In the genomic region with DNA sequence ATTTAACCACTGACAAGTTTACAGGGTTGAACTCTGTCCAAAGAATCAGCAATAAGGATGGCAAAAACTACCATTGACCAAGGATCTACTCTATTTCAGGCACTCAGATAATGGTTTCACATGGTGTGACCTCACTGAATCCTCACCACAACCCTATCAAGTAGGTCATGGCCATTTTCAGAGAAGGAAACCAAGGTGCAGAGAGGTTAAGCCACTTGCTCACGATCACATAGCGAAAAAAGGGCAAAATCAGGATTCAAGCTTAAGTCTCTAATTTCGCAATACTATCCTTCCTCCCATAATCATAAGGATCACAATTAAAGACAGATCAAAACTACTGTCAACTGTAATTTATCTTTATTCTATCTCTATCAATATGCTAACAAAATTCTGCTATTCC, we compare ENCODE assay signal across 25 cellular contexts.
DNase-seq lines count a peak whose midpoint lies in the region; ATAC-seq and TF ChIP-seq lines count a peak whose summit lies in the region.
"Had no signal": no experiment of that assay in that cellular context is flagged by ENCODE, and none has a peak within 500 bp of the region (broad histone marks: within the 10 kb centered on the region; RNA-seq: fewer than 3 reads in every experiment).

No MANE protein-coding gene starts in this region.

- peaks cover 6% of the 10 kb centered on the region for H3K36me3 Mint-ChIP-seq in activated CD4-positive, alpha-beta T cell treated with anti-CD3 and anti-CD28 coated beads, Interleukin-2, amount 10 ng/mL, durations not matched to agents 24 days and 14 days (ENCODE audit: low read depth)
- no peaks in the 10 kb centered on the region for H3K36me3 Mint-ChIP-seq in effector memory CD8-positive, alpha-beta T cell (ENCODE audit: insufficient read depth)
- H3K36me3 Mint-ChIP-seq in progenitor cell of endocrine pancreas (ENCODE audit: insufficient read depth) = no peaks in the 10 kb centered on the region
- H3K36me3 Mint-ChIP-seq: IgD-negative memory B cell had no signal

- H3K9ac ChIP-seq in BLaER1 treated with 17β-estradiol and CSF1 and Interleukin-3, amounts not matched to agents 10 nM and 100 nM = peak overlapping the region in 6 of 11 experiments; percentile 57 to 89 (median 79); a peak in 11 of 22 replicates
- H3K9ac ChIP-seq in Karpas-422 (ENCODE audit: low read length) = no peak overlapping the region
- H3K9ac ChIP-seq: GM23248, KMS-11, SK-N-SH had no signal

- H2AFZ ChIP-seq in Karpas-422 (ENCODE audit: low read length) = no peak overlapping the region
- H2AFZ ChIP-seq: GM23248 had no signal

- H3K36me3 ChIP-seq in BLaER1 treated with 17β-estradiol and CSF1 and Interleukin-3, amounts not matched to agents 10 nM and 100 nM = peaks cover 0 to 18% (median 0%) of the 10 kb centered on the region in 11 experiments; a peak in 5 of 22 replicates
- H3K36me3 ChIP-seq in Karpas-422 (ENCODE audit: insufficient read depth, low read length) (no peaks in the 10 kb centered on the region), ascending aorta (no peaks in the 10 kb centered on the region), spleen (no peaks in the 10 kb centered on the region)

- peaks cover 28 to 69% (median 48%) of the 10 kb centered on the region in 10 experiments for H3K4me1 ChIP-seq in BLaER1 treated with 17β-estradiol and CSF1 and Interleukin-3, amounts not matched to agents 10 nM and 100 nM
- peaks cover 60% of the 10 kb centered on the region for H3K4me1 ChIP-seq in Karpas-422 (ENCODE audit: low read length)
- no peaks in the 10 kb centered on the region for H3K4me1 ChIP-seq in ascending aorta
- peaks cover 0 to 10% (median 0%) of the 10 kb centered on the region in 6 donors for H3K4me1 ChIP-seq in spleen

- H3K4me3 Mint-ChIP-seq in activated CD4-positive, alpha-beta T cell treated with anti-CD3 and anti-CD28 coated beads, Interleukin-2, amount 10 ng/mL, durations not matched to agents 24 days and 14 days = no peak overlapping the region
- H3K4me3 Mint-ChIP-seq in effector memory CD8-positive, alpha-beta T cell = no peak overlapping the region
- H3K4me3 Mint-ChIP-seq in progenitor cell of endocrine pancreas (ENCODE audit: low read depth) = no peak overlapping the region
- H3K4me3 Mint-ChIP-seq: CD4-positive, alpha-beta T cell; IgD-negative memory B cell had no signal

- ATAC-seq in effector memory CD8-positive, alpha-beta T cell (replicated peaks) = peak; percentile 31
- ATAC-seq: PC-3 had no signal

- no peak for TF ChIP-seq CTCF in progenitor cell of endocrine pancreas (IDR thresholded peaks at IDR 0.05; ENCODE audit: unreplicated experiment)
- no peak for TF ChIP-seq CTCF in ascending aorta (IDR thresholded peaks at IDR 0.05)
- TF ChIP-seq CTCF in spleen (IDR thresholded peaks at IDR 0.05 in 8 of 11, conservative IDR thresholded peaks at IDR 0.05 in 3 of 11) = no peak

- 70 to 83% (median 80%) methylated on average over 3 of the region's 3 CpGs for WGBS in spleen, 5 donors

- peaks cover 25% of the 10 kb centered on the region for H3K4me1 Mint-ChIP-seq in activated CD4-positive, alpha-beta T cell treated with anti-CD3 and anti-CD28 coated beads, Interleukin-2, amount 10 ng/mL, durations not matched to agents 24 days and 14 days
- H3K4me1 Mint-ChIP-seq in effector memory CD8-positive, alpha-beta T cell (ENCODE audit: low read depth in 2 of 2) = peaks cover 13 to 16% of the 10 kb centered on the region in 2 donors
- no peaks in the 10 kb centered on the region for H3K4me1 Mint-ChIP-seq in progenitor cell of endocrine pancreas (ENCODE audit: low read depth)

- no peaks in the 10 kb centered on the region for H4K20me1 ChIP-seq in BLaER1 treated with 17β-estradiol and CSF1 and Interleukin-3, amounts not matched to agents 10 nM and 100 nM
- H4K20me1 ChIP-seq in Karpas-422 (ENCODE audit: insufficient read depth, low read depth, low read length) = no peaks in the 10 kb centered on the region

- peak overlapping the region; percentile 51 for H3K27ac Mint-ChIP-seq in activated CD4-positive, alpha-beta T cell treated with anti-CD3 and anti-CD28 coated beads, Interleukin-2, amount 10 ng/mL, durations not matched to agents 24 days and 14 days
- peak overlapping the region in 1 of 2 donors; percentile 5 for H3K27ac Mint-ChIP-seq in effector memory CD8-positive, alpha-beta T cell
- no peak overlapping the region for H3K27ac Mint-ChIP-seq in progenitor cell of endocrine pancreas
- H3K27ac Mint-ChIP-seq: IgD-negative memory B cell had no signal

- peaks cover 28 to 75% (median 65%) of the 10 kb centered on the region in 11 experiments for H3K9me3 ChIP-seq in BLaER1 treated with 17β-estradiol and CSF1 and Interleukin-3, amounts not matched to agents 10 nM and 100 nM (replicated peaks in 1 of 11)
- H3K9me3 ChIP-seq in Karpas-422 (ENCODE audit: low read length) (no peaks in the 10 kb centered on the region), ascending aorta (no peaks in the 10 kb centered on the region), spleen (no peaks in the 10 kb centered on the region)
- H3K9me3 ChIP-seq: SK-N-SH had no signal

- H3K9me3 Mint-ChIP-seq in activated CD4-positive, alpha-beta T cell treated with anti-CD3 and anti-CD28 coated beads, Interleukin-2, amount 10 ng/mL, durations not matched to agents 24 days and 14 days = peaks cover 12% of the 10 kb centered on the region
- no peaks in the 10 kb centered on the region for H3K9me3 Mint-ChIP-seq in effector memory CD8-positive, alpha-beta T cell
- peaks cover 12% of the 10 kb centered on the region for H3K9me3 Mint-ChIP-seq in progenitor cell of endocrine pancreas (ENCODE audit: low read depth)
- H3K9me3 Mint-ChIP-seq: CD4-positive, alpha-beta T cell had no signal

- no peaks in the 10 kb centered on the region for H3K27me3 Mint-ChIP-seq in activated CD4-positive, alpha-beta T cell treated with anti-CD3 and anti-CD28 coated beads, Interleukin-2, amount 10 ng/mL, durations not matched to agents 24 days and 14 days
- no peaks in the 10 kb centered on the region for H3K27me3 Mint-ChIP-seq in effector memory CD8-positive, alpha-beta T cell
- no peaks in the 10 kb centered on the region for H3K27me3 Mint-ChIP-seq in progenitor cell of endocrine pancreas
- H3K27me3 Mint-ChIP-seq: CD4-positive, alpha-beta T cell had no signal

- no peaks in the 10 kb centered on the region for H3K27me3 ChIP-seq in BLaER1 treated with 17β-estradiol and CSF1 and Interleukin-3, amounts not matched to agents 10 nM and 100 nM
- H3K27me3 ChIP-seq in Karpas-422 (ENCODE audit: low read length) (no peaks in the 10 kb centered on the region), ascending aorta (no peaks in the 10 kb centered on the region), spleen (replicated peaks in 1 of 7) (no peaks in the 10 kb centered on the region)

- no peak for DNase-seq in activated CD4-positive, alpha-beta T cell treated with anti-CD3 and anti-CD28 coated beads, Interleukin-2, amount 10 ng/mL, durations not matched to agents 24 days and 14 days
- DNase-seq in activated CD4-positive, alpha-beta T cell treated with anti-CD3 and anti-CD28 coated beads for 1 hour = no peak
- DNase-seq in Karpas-422 = no peak
- DNase-seq in effector memory CD8-positive, alpha-beta T cell = no peak
- no peak for DNase-seq in progenitor cell of endocrine pancreas (ENCODE audit: low spot score, unreplicated experiment)
- no peak for DNase-seq in ascending aorta (ENCODE audit: low spot score in 2 of 2)
- no peak for DNase-seq in spleen
- DNase-seq: 8988T; ACHN; CD4-positive, alpha-beta T cell; GM23248; H7; MV-4-11; NCI-H1105 treated with DMSO at 0.1 percent for 48 hours; NCI-H146; NCI-H2029; NCI-H446; NCI-H524 treated with DMSO at 0.1 percent for 48 hours; NCI-H82; NK-92 treated with Interleukin-12 subunit alpha and Interleukin-12 subunit beta, amount 100 ng/mL, for 24 hours; PC-3; SK-N-SH had no signal

- no peak for TF ChIP-seq POLR2A in spleen (IDR thresholded peaks at IDR 0.05)

- peak overlapping the region in 9 of 11 experiments; percentile 19 to 87 (median 79); a peak in 16 of 22 replicates for H3K4me2 ChIP-seq in BLaER1 treated with 17β-estradiol and CSF1 and Interleukin-3, amounts not matched to agents 10 nM and 100 nM
- H3K4me2 ChIP-seq in Karpas-422 (ENCODE audit: low read depth, low read length, poor library complexity, severe bottlenecking) = no peak overlapping the region
- H3K4me2 ChIP-seq: KMS-11, SK-N-SH had no signal

- no peaks in the 10 kb centered on the region for H3K9me2 ChIP-seq in Karpas-422 (replicated peaks; ENCODE audit: insufficient read depth, low read length)
- H3K9me2 ChIP-seq: SK-N-SH had no signal

- intact Hi-C loops in activated CD4-positive, alpha-beta T cell treated with anti-CD3 and anti-CD28 coated beads, Interleukin-2, amount 10 ng/mL, durations not matched to agents 24 days and 14 days (cut with micrococcal nuclease) = no loop called here
- intact Hi-C loops in ascending aorta (cut with DNase I) = no loop called here
- intact Hi-C loops in spleen (cut with DNase I; ENCODE audit: low total_unique reads) = no loop called here

- peak overlapping the region in 3 of 10 experiments; percentile 26 to 30 (median 29); a peak in 4 of 20 replicates for H3K4me3 ChIP-seq in BLaER1 treated with 17β-estradiol and CSF1 and Interleukin-3, amounts not matched to agents 10 nM and 100 nM
- H3K4me3 ChIP-seq in Karpas-422 (ENCODE audit: low read length) (no peak overlapping the region), ascending aorta (no peak overlapping the region), spleen (no peak overlapping the region)
- H3K4me3 ChIP-seq: GM23248 had no signal

- H3K27ac ChIP-seq in BLaER1 treated with 17β-estradiol and CSF1 and Interleukin-3, amounts not matched to agents 10 nM and 100 nM = peak overlapping the region in 8 of 11 experiments; percentile 80 to 99 (median 94); a peak in 16 of 22 replicates
- peak overlapping the region; percentile 94 for H3K27ac ChIP-seq in Karpas-422 (ENCODE audit: low read length)
- H3K27ac ChIP-seq in ascending aorta = no peak overlapping the region
- no peak overlapping the region for H3K27ac ChIP-seq in spleen
- H3K27ac ChIP-seq: GM23248, KMS-11 had no signal

- H3K79me2 ChIP-seq in Karpas-422 (ENCODE audit: low read length) = no peaks in the 10 kb centered on the region

Comparison
In these comparisons a context has a peak if more than half of its experiments do, and no peak if none do; other contexts are left out.
1. H3K27ac ChIP-seq: peak in BLaER1 treated with 17β-estradiol and CSF1 and Interleukin-3, amounts not matched to agents 10 nM and 100 nM (8 of 11) and Karpas-422 (single experiment); none in ascending aorta (0 of 2) and spleen (0 of 8).